In the genomic region with DNA sequence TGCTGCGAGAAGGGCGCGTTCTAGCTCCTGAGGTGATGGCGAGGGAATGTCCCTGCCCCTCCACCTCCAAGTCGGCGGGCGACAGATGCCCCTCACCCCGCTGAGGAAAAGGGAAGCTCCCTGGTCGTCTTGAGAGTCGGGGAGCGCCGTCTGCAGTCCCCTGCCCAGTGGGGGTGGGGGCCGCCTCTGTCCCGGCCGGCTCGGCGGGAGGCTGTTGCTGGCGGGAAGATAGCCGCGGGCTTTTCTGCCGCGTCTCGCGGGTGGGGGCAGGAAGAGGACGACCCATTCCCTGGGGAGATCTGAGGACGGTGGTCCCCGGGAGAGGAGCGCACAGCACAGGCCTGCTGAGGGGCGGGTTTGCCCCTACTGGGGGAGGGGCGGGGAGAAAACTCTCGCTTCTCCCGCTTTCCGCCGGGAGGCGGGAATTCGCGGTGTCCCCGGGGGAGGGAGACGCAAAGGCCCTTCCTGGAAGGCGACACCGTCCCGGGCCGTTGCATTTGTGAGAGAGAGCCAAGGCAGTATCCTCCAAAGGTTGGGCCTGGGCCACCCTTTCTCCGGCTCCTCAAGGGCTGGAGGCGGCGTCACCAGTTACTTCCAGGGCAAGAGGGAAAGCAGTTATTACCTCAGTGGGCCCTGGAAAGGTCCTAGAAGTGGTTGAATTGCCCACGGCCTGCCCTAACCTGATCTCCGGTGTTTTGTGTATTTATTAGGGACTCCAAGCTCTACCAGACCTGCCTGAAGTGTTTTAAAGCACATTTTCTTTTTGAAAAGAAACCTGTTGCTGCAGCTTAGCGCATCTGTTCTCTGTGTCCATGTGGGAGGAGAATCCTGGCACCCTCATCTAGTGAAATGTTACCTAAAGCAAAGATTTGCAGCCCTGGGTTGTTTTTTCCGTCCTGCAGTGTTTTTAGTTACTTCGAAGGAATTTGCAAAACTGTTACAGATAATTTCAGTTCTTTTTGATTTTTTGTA, we compare ENCODE assay signal across 8 cellular contexts. TPM values are rescaled to one million over a fixed set of nuclear protein-coding genes. Genes with fewer than 3 reads are reported as not detected.
DNase-seq lines count a peak whose midpoint lies in the region; ATAC-seq and TF ChIP-seq lines count a peak whose summit lies in the region.

No MANE protein-coding gene starts in this region.

- H3K9me3 Mint-ChIP-seq in activated CD8-positive, alpha-beta T cell treated with anti-CD3 and anti-CD28 coated beads, Interleukin-2, amount 10 ng/mL, durations not matched to agents 7 days and 5 days (ENCODE audit: insufficient read depth), result no peaks in the 10 kb centered on the region
- H3K9me3 Mint-ChIP-seq in endodermal cell, result peaks cover 2% of the 10 kb centered on the region

- POLR2A ChIA-PET in activated CD8-positive, alpha-beta T cell treated with anti-CD3 and anti-CD28 coated beads, Interleukin-2, amount 10 ng/mL, durations not matched to agents 7 days and 5 days (lab: Charles Lee), result interaction anchor here (0.6 to 3.2 kb wide), 8 partner anchors 12 to 434 kb away, joined by 3 to 22 read pairs (median 4); a partner anchor contains a TSS

- peaks cover 52% of the 10 kb centered on the region for H3K36me3 Mint-ChIP-seq in activated CD8-positive, alpha-beta T cell treated with anti-CD3 and anti-CD28 coated beads, Interleukin-2, amount 10 ng/mL, durations not matched to agents 7 days and 5 days (ENCODE audit: low read depth)
- peaks cover 33% of the 10 kb centered on the region for H3K36me3 Mint-ChIP-seq in endodermal cell (ENCODE audit: low read depth)

- TF ChIP-seq CTCF in endodermal cell (conservative IDR thresholded peaks at IDR 0.05), result no peak

- peak; percentile 21 for ATAC-seq in GM19035 (IDR thresholded peaks at IDR 0.05; ENCODE audit: unreplicated experiment)
- ATAC-seq in HG03457 (IDR thresholded peaks at IDR 0.05; ENCODE audit: unreplicated experiment), result peak; percentile 2
- peak; percentile 20 for ATAC-seq in activated CD8-positive, alpha-beta T cell treated with anti-CD3 and anti-CD28 coated beads, Interleukin-2, amount 10 ng/mL, durations not matched to agents 7 days and 5 days
- ATAC-seq in stimulated activated naive CD8-positive, alpha-beta T cell treated with anti-CD3 and anti-CD28 coated beads, Interleukin-15, Interleukin-2, amounts not matched to agents 100 U/mL and 50 U/mL, for 24 hours, result peak; percentile 6

- CTCF ChIA-PET in activated CD8-positive, alpha-beta T cell treated with anti-CD3 and anti-CD28 coated beads, Interleukin-2, amount 10 ng/mL, durations not matched to agents 7 days and 5 days (lab: Charles Lee), result interaction anchor here (1.0 to 1.9 kb wide), 3 partner anchors 54 to 309 kb away, joined by 3 to 6 read pairs (median 5); no protein-coding TSS in a partner anchor

- 2% methylated on average over 10 to 51 of the region's 51 CpGs for WGBS in endodermal cell (ENCODE audit: insufficient coverage in 1 of 2, insufficient read length in 1 of 2), 2 experiments

- H3K27me3 Mint-ChIP-seq in activated CD8-positive, alpha-beta T cell treated with anti-CD3 and anti-CD28 coated beads, Interleukin-2, amount 10 ng/mL, durations not matched to agents 7 days and 5 days (ENCODE audit: low read depth), result no peaks in the 10 kb centered on the region
- no peaks in the 10 kb centered on the region for H3K27me3 Mint-ChIP-seq in endodermal cell (ENCODE audit: insufficient read depth)

- peaks cover 32% of the 10 kb centered on the region for H3K36me3 ChIP-seq in endodermal cell (ENCODE audit: control insufficient read depth, insufficient read depth, low read length)

- no peaks in the 10 kb centered on the region for H3K27me3 ChIP-seq in endodermal cell (ENCODE audit: control insufficient read depth, insufficient read depth, low read length, poor library complexity, severe bottlenecking)

- peak overlapping the region; percentile 94 for H3K27ac ChIP-seq in endodermal cell (ENCODE audit: low read depth, low read length)

- H3K9me3 ChIP-seq in endodermal cell (ENCODE audit: control insufficient read depth, low read length), result peaks cover 8% of the 10 kb centered on the region

- H3K4me1 ChIP-seq in endodermal cell (ENCODE audit: control insufficient read depth, insufficient read depth, low read length), result peaks cover 3% of the 10 kb centered on the region

- H3K4me3 Mint-ChIP-seq in activated CD8-positive, alpha-beta T cell treated with anti-CD3 and anti-CD28 coated beads, Interleukin-2, amount 10 ng/mL, durations not matched to agents 7 days and 5 days, result peak overlapping the region; percentile 84
- peak overlapping the region; percentile 93 for H3K4me3 Mint-ChIP-seq in endodermal cell

- peak overlapping the region; percentile 94 for H3K27ac Mint-ChIP-seq in activated CD8-positive, alpha-beta T cell treated with anti-CD3 and anti-CD28 coated beads, Interleukin-2, amount 10 ng/mL, durations not matched to agents 7 days and 5 days
- H3K27ac Mint-ChIP-seq in endodermal cell, result peak overlapping the region; percentile 98

- DNase-seq in AG20443 (ENCODE audit: low spot score) (peak; percentile 77), NCI-H510A treated with DMSO at 0.1 percent for 48 hours (lab: John Stamatoyannopoulos, UW) (peak; percentile 47), endodermal cell (peak; percentile 92), lung microvascular endothelial cell (ENCODE audit: low read depth in 2 of 2) (peak; percentile 48 to 51)
- peak; percentile 52 for DNase-seq in activated CD8-positive, alpha-beta T cell treated with anti-CD3 and anti-CD28 coated beads, Interleukin-2, amount 10 ng/mL, durations not matched to agents 7 days and 5 days
- DNase-seq in stimulated activated naive CD8-positive, alpha-beta T cell treated with anti-CD3 and anti-CD28 coated beads, Interleukin-15, Interleukin-2, amounts not matched to agents 100 U/mL and 50 U/mL, for 24 hours, result no peak

- H3K9ac ChIP-seq in endodermal cell (ENCODE audit: extremely low read depth, low read length, poor library complexity, severe bottlenecking), result peak overlapping the region; percentile 81

- peaks cover 55% of the 10 kb centered on the region for H3K4me1 Mint-ChIP-seq in activated CD8-positive, alpha-beta T cell treated with anti-CD3 and anti-CD28 coated beads, Interleukin-2, amount 10 ng/mL, durations not matched to agents 7 days and 5 days (ENCODE audit: low read depth)
- peaks cover 24% of the 10 kb centered on the region for H3K4me1 Mint-ChIP-seq in endodermal cell

- H3K4me3 ChIP-seq in endodermal cell (ENCODE audit: low read length), result peak overlapping the region; percentile 100

RNA-seq across cellular contexts. Expression of a gene that starts 0.6 kb away (rescaled TPM):
- total RNA-seq in activated CD8-positive, alpha-beta T cell treated with anti-CD3 and anti-CD28 coated beads, Interleukin-2, amount 10 ng/mL, durations not matched to agents 7 days and 5 days, result 10 to 100 TPM; 78.3 to 78.9 TPM
- 100 to 1,000 TPM in 1 of 2 donors, 10 to 100 TPM in 1; 91.4 to 112 TPM for total RNA-seq in endodermal cell
- polyA plus RNA-seq in endodermal cell (2013, experiment 1 of 2), result 39.8 TPM
- 37.9 TPM for polyA plus RNA-seq in endodermal cell (2013, experiment 2 of 2)
- 10.2 and 13.5 TPM in 2 replicates for total RNA-seq in lung microvascular endothelial cell

RNA-seq across cellular contexts. Expression of a gene that starts 0.9 kb away (rescaled TPM):
- 100 to 1,000 TPM; 175 to 189 TPM for total RNA-seq in activated CD8-positive, alpha-beta T cell treated with anti-CD3 and anti-CD28 coated beads, Interleukin-2, amount 10 ng/mL, durations not matched to agents 7 days and 5 days
- 100 to 1,000 TPM; 141 to 154 TPM for total RNA-seq in endodermal cell
- 120 TPM for polyA plus RNA-seq in endodermal cell (2013, experiment 1 of 2)
- polyA plus RNA-seq in endodermal cell (2013, experiment 2 of 2), result 113 TPM
- 58.8 and 94.8 TPM in 2 replicates for total RNA-seq in lung microvascular endothelial cell

RNA-seq across cellular contexts. Expression of a gene that starts 52.6 kb away (rescaled TPM):
- not detected for total RNA-seq in activated CD8-positive, alpha-beta T cell treated with anti-CD3 and anti-CD28 coated beads, Interleukin-2, amount 10 ng/mL, durations not matched to agents 7 days and 5 days
- 1 to 10 TPM; 6.0 to 7.2 TPM for total RNA-seq in endodermal cell
- polyA plus RNA-seq in endodermal cell (2013, experiment 1 of 2), result 32.9 TPM
- 26.5 TPM for polyA plus RNA-seq in endodermal cell (2013, experiment 2 of 2)
- 0.20 and 0.44 TPM in 2 replicates for total RNA-seq in lung microvascular endothelial cell
